In genomic region chr19:12836529-12836863, GRCh38 we compare ENCODE assay signal across 1 cellular context.
TF ChIP-seq lines count a peak whose summit lies in the region.

No MANE protein-coding gene starts in this region.

TF ChIP-seq in HEK293T, 16 proteins besides CTCF, POLR2A, EP300 and RAD21:
- TF ChIP-seq FOXM1 (IDR thresholded peaks at IDR 0.05; ENCODE audit: borderline replicate concordance) (no peak), ELF4 (IDR thresholded peaks at IDR 0.05) (no peak), CTBP1 (IDR thresholded peaks at IDR 0.05; ENCODE audit: borderline replicate concordance) (no peak), L3MBTL2 (conservative IDR thresholded peaks at IDR 0.05) (no peak), BHLHE40 (IDR thresholded peaks at IDR 0.05; ENCODE audit: borderline replicate concordance) (no peak), NFRKB (IDR thresholded peaks at IDR 0.05) (no peak), PKNOX1 (IDR thresholded peaks at IDR 0.05) (no peak), HDGF (IDR thresholded peaks at IDR 0.05; ENCODE audit: borderline replicate concordance) (no peak), FOXK2 (IDR thresholded peaks at IDR 0.05) (no peak), ZNF384 (IDR thresholded peaks at IDR 0.05) (no peak), LEF1 (IDR thresholded peaks at IDR 0.05; ENCODE audit: borderline replicate concordance) (no peak), TARDBP (IDR thresholded peaks at IDR 0.05) (no peak), SUZ12 (IDR thresholded peaks at IDR 0.05) (no peak), FOXA1 (IDR thresholded peaks at IDR 0.05) (no peak)
